Comparison of ENCODE assay signal across 9 cellular contexts in the genomic region with DNA sequence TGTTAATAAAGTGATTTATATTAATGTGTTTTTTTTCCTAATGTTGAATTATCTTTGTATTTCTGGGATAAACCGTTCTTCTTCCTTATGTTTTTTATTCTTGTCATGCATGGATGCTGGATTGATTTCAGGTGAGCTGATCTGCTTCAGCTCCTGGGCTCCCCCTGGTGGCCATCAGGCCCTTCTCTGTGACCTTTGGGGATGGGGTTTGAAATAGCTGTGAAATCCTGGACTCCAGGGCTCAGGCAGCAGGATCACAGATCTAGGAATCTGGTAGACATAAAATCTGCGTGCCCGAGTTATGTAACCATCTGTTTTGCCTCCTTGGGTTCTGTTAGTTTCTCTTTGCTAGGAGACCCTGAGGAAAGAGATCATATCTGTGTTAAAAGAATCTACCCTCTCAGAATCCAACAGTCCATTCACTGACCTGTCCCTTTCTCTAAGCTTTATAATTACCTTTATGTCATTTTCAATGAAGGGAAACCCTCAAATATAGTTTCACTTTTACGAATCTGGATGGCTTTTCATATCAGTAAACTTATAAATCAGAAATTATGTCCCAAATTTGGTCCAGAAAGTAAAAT. TPM values are rescaled to one million over a fixed set of nuclear protein-coding genes. Genes with fewer than 3 reads are reported as not detected.
A peak's percentile ranks its signal among the peaks of the same experiment; 100 is the strongest.
DNase-seq lines count a peak whose midpoint lies in the region; ATAC-seq, FAIRE-seq and TF ChIP-seq lines count a peak whose summit lies in the region.
"Had no signal": no experiment of that assay in that cellular context is flagged by ENCODE, and none has a peak within 500 bp of the region (broad histone marks: within the 10 kb centered on the region; RNA-seq: fewer than 3 reads in every experiment).

No MANE protein-coding gene starts in this region.

- no peaks in the 10 kb centered on the region for H3K9me2 ChIP-seq in Karpas-422 (replicated peaks; ENCODE audit: insufficient read depth, low read length)

- no peak overlapping the region for H3K27ac Mint-ChIP-seq in activated T-helper 1 cell treated with anti-CD3 and anti-CD28 coated beads, Interleukin-12 subunit alpha, Interleukin-12 subunit beta, Interleukin-2, Interleukin-4 antibody, amounts not matched to agents 30 ng/mL and 10 ng/mL and 1 ng/mL, durations not matched to agents 14 hours and 24 hours and 36 hours

- no peak for ATAC-seq in HG03280 (IDR thresholded peaks at IDR 0.05; ENCODE audit: unreplicated experiment)

- H3K9me3 ChIP-seq in Karpas-422 (ENCODE audit: low read length) (no peaks in the 10 kb centered on the region), neutrophil (no peaks in the 10 kb centered on the region)

- H3K9ac ChIP-seq in Karpas-422 (ENCODE audit: low read length), result no peak overlapping the region

- H3K4me2 ChIP-seq in Karpas-422 (ENCODE audit: low read depth, low read length, poor library complexity, severe bottlenecking), result no peak overlapping the region

- TF ChIP-seq CTCF in fibroblast of the aortic adventitia (IDR thresholded peaks at IDR 0.05; ENCODE audit: insufficient read depth, low read length) (peak; percentile 99), neutrophil (IDR thresholded peaks at IDR 0.05) (peak; percentile 81)

- H4K20me1 ChIP-seq in Karpas-422 (ENCODE audit: insufficient read depth, low read depth, low read length), result no peaks in the 10 kb centered on the region

- H2AFZ ChIP-seq in Karpas-422 (ENCODE audit: low read length), result no peak overlapping the region

- H3K27ac ChIP-seq in Karpas-422 (ENCODE audit: low read length), result no peak overlapping the region
- no peak overlapping the region for H3K27ac ChIP-seq in neutrophil
- no peak overlapping the region for H3K27ac ChIP-seq in substantia nigra (ENCODE audit: low read depth, low read length, poor library complexity, severe bottlenecking)

- FAIRE-seq in RCC 7860 (lab: Jason Lieb, UNC), result peak; percentile 69

- H3K4me1 ChIP-seq in Karpas-422 (ENCODE audit: low read length) (no peaks in the 10 kb centered on the region), neutrophil (ENCODE audit: control insufficient read depth in 1 of 2, insufficient read depth in 1 of 2, low read depth in 1 of 2, low read length in 1 of 2) (no peaks in the 10 kb centered on the region)

- peak; percentile 39 for DNase-seq in Caki2 (ENCODE audit: low read depth)
- DNase-seq in Karpas-422, result peak; percentile 83
- DNase-seq in RCC 7860 (ENCODE audit: low spot score), result peak; percentile 33
- peak; percentile 55 for DNase-seq in activated T-helper 1 cell treated with anti-CD3 and anti-CD28 coated beads, Interleukin-12 subunit alpha, Interleukin-12 subunit beta, Interleukin-2, Interleukin-4 antibody, amounts not matched to agents 30 ng/mL and 10 ng/mL and 1 ng/mL, durations not matched to agents 14 hours and 24 hours and 36 hours (ENCODE audit: low spot score)
- DNase-seq in fibroblast of the aortic adventitia (ENCODE audit: low read depth), result peak; percentile 82
- DNase-seq in substantia nigra (lab: John Stamatoyannopoulos, UW), result peak in 42 of 49 donors; percentile 4 to 89 (median 66)

- H3K27me3 Mint-ChIP-seq in activated T-helper 1 cell treated with anti-CD3 and anti-CD28 coated beads, Interleukin-12 subunit alpha, Interleukin-12 subunit beta, Interleukin-2, Interleukin-4 antibody, amounts not matched to agents 30 ng/mL and 10 ng/mL and 1 ng/mL, durations not matched to agents 14 hours and 24 hours and 36 hours (ENCODE audit: insufficient read depth), result peaks cover 22% of the 10 kb centered on the region

- H3K36me3 ChIP-seq in Karpas-422 (ENCODE audit: insufficient read depth, low read length) (no peaks in the 10 kb centered on the region), neutrophil (no peaks in the 10 kb centered on the region)

- no peak overlapping the region for H3K4me3 Mint-ChIP-seq in activated T-helper 1 cell treated with anti-CD3 and anti-CD28 coated beads, Interleukin-12 subunit alpha, Interleukin-12 subunit beta, Interleukin-2, Interleukin-4 antibody, amounts not matched to agents 30 ng/mL and 10 ng/mL and 1 ng/mL, durations not matched to agents 14 hours and 24 hours and 36 hours

- no peaks in the 10 kb centered on the region for H3K4me1 Mint-ChIP-seq in activated T-helper 1 cell treated with anti-CD3 and anti-CD28 coated beads, Interleukin-12 subunit alpha, Interleukin-12 subunit beta, Interleukin-2, Interleukin-4 antibody, amounts not matched to agents 30 ng/mL and 10 ng/mL and 1 ng/mL, durations not matched to agents 14 hours and 24 hours and 36 hours (ENCODE audit: low read depth)

- H3K9me3 Mint-ChIP-seq in activated T-helper 1 cell treated with anti-CD3 and anti-CD28 coated beads, Interleukin-12 subunit alpha, Interleukin-12 subunit beta, Interleukin-2, Interleukin-4 antibody, amounts not matched to agents 30 ng/mL and 10 ng/mL and 1 ng/mL, durations not matched to agents 14 hours and 24 hours and 36 hours, result peaks cover 6% of the 10 kb centered on the region

- in situ Hi-C loops in Caki2 (cut with HindIII; ENCODE audit: low pct_unique_long_range_greater_than_20kb, low sequenced_read_pairs), result no loop called here

- H3K27me3 ChIP-seq in Karpas-422 (ENCODE audit: low read length) (no peaks in the 10 kb centered on the region; the same call in 1 of the 2 replicates), neutrophil (peaks cover 79% of the 10 kb centered on the region)

- no peaks in the 10 kb centered on the region for H3K36me3 Mint-ChIP-seq in activated T-helper 1 cell treated with anti-CD3 and anti-CD28 coated beads, Interleukin-12 subunit alpha, Interleukin-12 subunit beta, Interleukin-2, Interleukin-4 antibody, amounts not matched to agents 30 ng/mL and 10 ng/mL and 1 ng/mL, durations not matched to agents 14 hours and 24 hours and 36 hours (ENCODE audit: low read depth)

- no peaks in the 10 kb centered on the region for H3K79me2 ChIP-seq in Karpas-422 (ENCODE audit: low read length)

- H3K4me3 ChIP-seq in Karpas-422 (ENCODE audit: low read length), result no peak overlapping the region
- H3K4me3 ChIP-seq in fibroblast of the aortic adventitia (ENCODE audit: low read depth, low read length), result no peak overlapping the region
- H3K4me3 ChIP-seq in neutrophil (ENCODE audit: low read depth in 1 of 2, low read length in 1 of 2), result no peak overlapping the region

- intact Hi-C loops in activated T-helper 1 cell treated with anti-CD3 and anti-CD28 coated beads, Interleukin-12 subunit alpha, Interleukin-12 subunit beta, Interleukin-2, Interleukin-4 antibody, amounts not matched to agents 30 ng/mL and 10 ng/mL and 1 ng/mL, durations not matched to agents 14 hours and 24 hours and 36 hours (cut with micrococcal nuclease), result loop anchor here (1.0 to 5.0 kb wide), 5 partner anchors 56 to 405 kb away; a partner anchor contains a TSS

RNA-seq across cellular contexts. Expression of a gene that starts 12.2 kb away (rescaled TPM):
- total RNA-seq in Caki2 (2014; rRNA removed; shearing (Covaris generic); ENCODE audit: low replicate concordance), result not detected in 2 replicates
- total RNA-seq in Karpas-422 (2014; rRNA removed; shearing (Covaris generic); ENCODE audit: low replicate concordance), result not detected in 2 replicates
- total RNA-seq in activated T-helper 1 cell treated with anti-CD3 and anti-CD28 coated beads, Interleukin-12 subunit alpha, Interleukin-12 subunit beta, Interleukin-2, Interleukin-4 antibody, amounts not matched to agents 30 ng/mL and 10 ng/mL and 1 ng/mL, durations not matched to agents 14 hours and 24 hours and 36 hours, result not detected in 2 replicates
- total RNA-seq in fibroblast of the aortic adventitia (ENCODE audit: low replicate concordance), result not detected in 2 replicates
- total RNA-seq: T-helper 1 cell treated with Interleukin-12 subunit alpha and Interleukin-12 subunit beta and Interleukin-4 antibody, amounts not matched to agents 30 ng/mL and 1 ng/mL, for 36 hours had no signal

RNA-seq across cellular contexts. Expression of a gene that starts 23.6 kb away (rescaled TPM):
- 26.7 and 36.7 TPM in 2 replicates for total RNA-seq in Caki2 (2014; rRNA removed; shearing (Covaris generic); ENCODE audit: low replicate concordance)
- not detected in 2 replicates for total RNA-seq in Karpas-422 (2014; rRNA removed; shearing (Covaris generic); ENCODE audit: low replicate concordance)
- total RNA-seq in activated T-helper 1 cell treated with anti-CD3 and anti-CD28 coated beads, Interleukin-12 subunit alpha, Interleukin-12 subunit beta, Interleukin-2, Interleukin-4 antibody, amounts not matched to agents 30 ng/mL and 10 ng/mL and 1 ng/mL, durations not matched to agents 14 hours and 24 hours and 36 hours, result not detected in 2 replicates
- total RNA-seq in fibroblast of the aortic adventitia (ENCODE audit: low replicate concordance), result 0.81 TPM in 1 of 2 replicates, not detected in the other
- total RNA-seq: T-helper 1 cell treated with Interleukin-12 subunit alpha and Interleukin-12 subunit beta and Interleukin-4 antibody, amounts not matched to agents 30 ng/mL and 1 ng/mL, for 36 hours had no signal

RNA-seq across cellular contexts. Expression of a gene that starts 26.9 kb away (rescaled TPM):
- total RNA-seq in Caki2 (2014; rRNA removed; shearing (Covaris generic); ENCODE audit: low replicate concordance), result not detected in 2 replicates
- not detected in 2 replicates for total RNA-seq in Karpas-422 (2014; rRNA removed; shearing (Covaris generic); ENCODE audit: low replicate concordance)
- total RNA-seq in activated T-helper 1 cell treated with anti-CD3 and anti-CD28 coated beads, Interleukin-12 subunit alpha, Interleukin-12 subunit beta, Interleukin-2, Interleukin-4 antibody, amounts not matched to agents 30 ng/mL and 10 ng/mL and 1 ng/mL, durations not matched to agents 14 hours and 24 hours and 36 hours, result not detected in 2 replicates
- total RNA-seq in fibroblast of the aortic adventitia (ENCODE audit: low replicate concordance), result not detected in 2 replicates
- total RNA-seq: T-helper 1 cell treated with Interleukin-12 subunit alpha and Interleukin-12 subunit beta and Interleukin-4 antibody, amounts not matched to agents 30 ng/mL and 1 ng/mL, for 36 hours had no signal

RNA-seq across cellular contexts. Expression of a gene that starts 53.3 kb away (rescaled TPM):
- 0.38 and 1.5 TPM in 2 replicates for total RNA-seq in Caki2 (2014; rRNA removed; shearing (Covaris generic); ENCODE audit: low replicate concordance)
- 2.9 and 3.0 TPM in 2 replicates for total RNA-seq in Karpas-422 (2014; rRNA removed; shearing (Covaris generic); ENCODE audit: low replicate concordance)
- 1.7 and 1.9 TPM in 2 replicates for total RNA-seq in activated T-helper 1 cell treated with anti-CD3 and anti-CD28 coated beads, Interleukin-12 subunit alpha, Interleukin-12 subunit beta, Interleukin-2, Interleukin-4 antibody, amounts not matched to agents 30 ng/mL and 10 ng/mL and 1 ng/mL, durations not matched to agents 14 hours and 24 hours and 36 hours
- total RNA-seq in fibroblast of the aortic adventitia (ENCODE audit: low replicate concordance), result 1.9 and 2.8 TPM in 2 replicates

RNA-seq across cellular contexts. Expression of a gene that starts 53.8 kb away (rescaled TPM):
- not detected in 2 replicates for total RNA-seq in Caki2 (2014; rRNA removed; shearing (Covaris generic); ENCODE audit: low replicate concordance)
- not detected in 2 replicates for total RNA-seq in Karpas-422 (2014; rRNA removed; shearing (Covaris generic); ENCODE audit: low replicate concordance)
- not detected in 2 replicates for total RNA-seq in activated T-helper 1 cell treated with anti-CD3 and anti-CD28 coated beads, Interleukin-12 subunit alpha, Interleukin-12 subunit beta, Interleukin-2, Interleukin-4 antibody, amounts not matched to agents 30 ng/mL and 10 ng/mL and 1 ng/mL, durations not matched to agents 14 hours and 24 hours and 36 hours
- not detected in 2 replicates for total RNA-seq in fibroblast of the aortic adventitia (ENCODE audit: low replicate concordance)
- total RNA-seq: T-helper 1 cell treated with Interleukin-12 subunit alpha and Interleukin-12 subunit beta and Interleukin-4 antibody, amounts not matched to agents 30 ng/mL and 1 ng/mL, for 36 hours had no signal

Comparison
In these comparisons a context has a peak if more than half of its experiments do, and no peak if none do; other contexts are left out.
1. DNase-seq: peak in every context shown above with its lines; median percentile 83 in Karpas-422; 82 in fibroblast of the aortic adventitia; 66 in substantia nigra; 55 in activated T-helper 1 cell treated with anti-CD3 and anti-CD28 coated beads, Interleukin-12 subunit alpha, Interleukin-12 subunit beta, Interleukin-2, Interleukin-4 antibody, amounts not matched to agents 30 ng/mL and 10 ng/mL and 1 ng/mL, durations not matched to agents 14 hours and 24 hours and 36 hours; 39 in Caki2; 33 in RCC 7860.
2. RNA of a gene that starts 23.6 kb away (total RNA-seq): 26.7 to 36.7 TPM in Caki2; 0.81 TPM in fibroblast of the aortic adventitia, not detected in Karpas-422 and not detected in activated T-helper 1 cell treated with anti-CD3 and anti-CD28 coated beads, Interleukin-12 subunit alpha, Interleukin-12 subunit beta, Interleukin-2, Interleukin-4 antibody, amounts not matched to agents 30 ng/mL and 10 ng/mL and 1 ng/mL, durations not matched to agents 14 hours and 24 hours and 36 hours; every median in the first group is over 10 times any median in the second.